Comparison of ENCODE assay signal across 17 cellular contexts in genomic region chr1:245453556-245453955, GRCh38.
"Had no signal": no experiment of that assay in that cellular context is flagged by ENCODE, and none has a peak within 500 bp of the region (broad histone marks: within the 10 kb centered on the region; RNA-seq: fewer than 3 reads in every experiment).

No MANE protein-coding gene starts in this region.

- H3K4me1 ChIP-seq: foreskin keratinocyte, left lung, lower lobe of right lung had no signal

- H3K27ac ChIP-seq: coronary artery, dorsolateral prefrontal cortex, esophagus muscularis mucosa, foreskin keratinocyte, gastroesophageal sphincter, heart right ventricle, left lung, lower lobe of right lung had no signal

- H3K4me1 Mint-ChIP-seq: naive thymus-derived CD4-positive, alpha-beta T cell had no signal

- ATAC-seq: foreskin keratinocyte; gastroesophageal sphincter; heart right ventricle; left cardiac atrium; left lung; left ventricle myocardium superior; lower lobe of right lung; naive thymus-derived CD4-positive, alpha-beta T cell had no signal

- H3K9me3 ChIP-seq: esophagus muscularis mucosa, gastroesophageal sphincter, heart right ventricle, left lung, lower lobe of right lung had no signal

- H3K27ac Mint-ChIP-seq: naive thymus-derived CD4-positive, alpha-beta T cell had no signal

- H3K36me3 Mint-ChIP-seq: naive thymus-derived CD4-positive, alpha-beta T cell had no signal

- H3K4me3 ChIP-seq: coronary artery, dorsolateral prefrontal cortex, esophagus muscularis mucosa, gastroesophageal sphincter, heart right ventricle, left lung, lower lobe of right lung had no signal

- H3K27me3 ChIP-seq: esophagus muscularis mucosa, foreskin keratinocyte, gastroesophageal sphincter, left lung had no signal

- H3K36me3 ChIP-seq: esophagus muscularis mucosa, gastroesophageal sphincter, heart right ventricle, left lung, lower lobe of right lung had no signal

- H3K4me3 Mint-ChIP-seq: naive thymus-derived CD4-positive, alpha-beta T cell had no signal

- DNase-seq: dermis blood vessel endothelial cell; dorsolateral prefrontal cortex; effector CD4-positive, alpha-beta T cell; effector memory CD4-positive, alpha-beta T cell; foreskin keratinocyte; heart right ventricle; hippocampal formation; left cardiac atrium; left lung; left ventricle myocardium superior; lower lobe of right lung; mesenchymal stem cell; midbrain; naive thymus-derived CD4-positive, alpha-beta T cell had no signal
